ENCODE assay signal across 9 cellular contexts in the genomic region with DNA sequence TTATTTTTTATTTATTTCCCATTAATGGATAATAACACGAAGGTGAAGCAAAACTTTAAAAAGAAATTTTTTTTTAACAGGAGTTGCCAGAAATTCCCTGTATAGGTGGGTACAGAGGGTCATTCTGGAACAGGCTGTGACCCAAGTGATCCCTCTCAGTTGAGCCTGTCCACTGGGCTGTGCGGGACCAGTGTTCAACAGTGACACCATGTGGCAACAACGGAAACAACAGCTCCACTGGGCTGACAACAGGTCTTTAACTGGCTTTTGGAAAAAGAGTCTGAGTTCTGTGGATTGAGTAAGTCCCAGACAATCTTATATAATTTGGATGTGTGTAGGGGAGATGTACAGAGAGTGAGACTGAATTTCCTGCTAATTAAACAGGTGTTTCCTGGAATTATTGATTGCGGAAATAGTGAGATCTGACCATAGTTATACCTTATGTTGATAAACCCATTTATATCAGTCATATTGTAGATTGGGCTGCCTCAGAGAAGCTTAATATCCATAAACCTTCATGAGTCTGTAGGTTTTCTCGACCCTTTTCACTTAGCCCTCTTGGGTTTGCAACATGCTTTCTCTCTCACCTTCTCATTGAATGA. TPM values are rescaled to one million over a fixed set of nuclear protein-coding genes. Genes with fewer than 3 reads are reported as not detected.
DNase-seq lines count a peak whose midpoint lies in the region; ATAC-seq and TF ChIP-seq lines count a peak whose summit lies in the region.
"Had no signal": no experiment of that assay in that cellular context is flagged by ENCODE, and none has a peak within 500 bp of the region (broad histone marks: within the 10 kb centered on the region; RNA-seq: fewer than 3 reads in every experiment).

No MANE protein-coding gene starts in this region.

- no peaks in the 10 kb centered on the region for H3K4me1 Mint-ChIP-seq in activated CD8-positive, alpha-beta memory T cell treated with anti-CD3 and anti-CD28 coated beads, Interleukin-2, amount 10 ng/mL, durations not matched to agents 7 days and 5 days
- peaks cover 2% of the 10 kb centered on the region for H3K4me1 Mint-ChIP-seq in progenitor cell of endocrine pancreas (ENCODE audit: low read depth)

- CTCF ChIA-PET in activated CD8-positive, alpha-beta memory T cell treated with anti-CD3 and anti-CD28 coated beads, Interleukin-2, amount 10 ng/mL, durations not matched to agents 7 days and 5 days (lab: Charles Lee), result interaction anchor here (1.5 kb wide), 1 partner anchor 22 kb away, joined by 4 read pairs; no protein-coding TSS in a partner anchor

- DNase-seq in activated CD8-positive, alpha-beta memory T cell treated with anti-CD3 and anti-CD28 coated beads, Interleukin-2, amount 50 U/mL, for 48 hours, result peak; percentile 70
- no peak for DNase-seq in activated CD8-positive, alpha-beta memory T cell treated with anti-CD3 and anti-CD28 coated beads, Interleukin-2, amount 10 ng/mL, durations not matched to agents 7 days and 5 days
- DNase-seq in astrocyte of the cerebellum (ENCODE audit: low read depth) (no peak), progenitor cell of endocrine pancreas (ENCODE audit: low spot score, unreplicated experiment) (no peak), activated gamma-delta T cell treated with Interleukin-2 at 50 U/mL for 16 hours (no peak), nucleus accumbens (lab: John Stamatoyannopoulos, UW) (no peak)

- H3K27ac ChIP-seq in KMS-11, result no peak overlapping the region
- H3K27ac ChIP-seq: epithelial cell of prostate had no signal

- no peaks in the 10 kb centered on the region for H3K4me1 ChIP-seq in KMS-11 (ENCODE audit: low read depth, poor library complexity, severe bottlenecking)

- no peak overlapping the region for H3K27ac Mint-ChIP-seq in activated CD8-positive, alpha-beta memory T cell treated with anti-CD3 and anti-CD28 coated beads, Interleukin-2, amount 10 ng/mL, durations not matched to agents 7 days and 5 days
- H3K27ac Mint-ChIP-seq in progenitor cell of endocrine pancreas, result no peak overlapping the region

- H4K20me1 ChIP-seq in KMS-11 (ENCODE audit: insufficient read depth), result no peaks in the 10 kb centered on the region

- no peaks in the 10 kb centered on the region for H3K79me2 ChIP-seq in KMS-11 (ENCODE audit: insufficient read depth, low read depth)

- ATAC-seq in activated CD8-positive, alpha-beta memory T cell treated with anti-CD3 and anti-CD28 coated beads, Interleukin-2, amount 10 ng/mL, durations not matched to agents 7 days and 5 days, result no peak
- no peak for ATAC-seq in GM18505 (IDR thresholded peaks at IDR 0.05; ENCODE audit: unreplicated experiment)

- no peak overlapping the region for H3K4me2 ChIP-seq in KMS-11

- H3K36me3 Mint-ChIP-seq in activated CD8-positive, alpha-beta memory T cell treated with anti-CD3 and anti-CD28 coated beads, Interleukin-2, amount 10 ng/mL, durations not matched to agents 7 days and 5 days, result no peaks in the 10 kb centered on the region
- H3K36me3 Mint-ChIP-seq in progenitor cell of endocrine pancreas (ENCODE audit: insufficient read depth), result no peaks in the 10 kb centered on the region

- TF ChIP-seq POLR2A in GM18505 (IDR thresholded peaks at IDR 0.05; ENCODE audit: borderline replicate concordance, extremely low read depth, insufficient read depth, insufficient read length), result no peak

- no peak overlapping the region for H2AFZ ChIP-seq in KMS-11 (ENCODE audit: low read depth)

- H3K9ac ChIP-seq in KMS-11, result no peak overlapping the region

- in situ Hi-C loops in astrocyte of the cerebellum (cut with HindIII; ENCODE audit: low sequenced_read_pairs), result no loop called here

- peak; percentile 95 for TF ChIP-seq CTCF in KMS-11 (conservative IDR thresholded peaks at IDR 0.05; ENCODE audit: low read depth, low read length)
- TF ChIP-seq CTCF in astrocyte of the cerebellum (IDR thresholded peaks at IDR 0.05; ENCODE audit: low read depth, low read length, missing control alignments), result peak; percentile 35
- peak; percentile 51 for TF ChIP-seq CTCF in progenitor cell of endocrine pancreas (IDR thresholded peaks at IDR 0.05; ENCODE audit: unreplicated experiment)

- H3K36me3 ChIP-seq in KMS-11 (ENCODE audit: insufficient read depth), result no peaks in the 10 kb centered on the region

- no peak overlapping the region for H3K4me3 Mint-ChIP-seq in activated CD8-positive, alpha-beta memory T cell treated with anti-CD3 and anti-CD28 coated beads, Interleukin-2, amount 10 ng/mL, durations not matched to agents 7 days and 5 days
- H3K4me3 Mint-ChIP-seq in progenitor cell of endocrine pancreas (ENCODE audit: low read depth), result no peak overlapping the region

- H3K4me3 ChIP-seq in KMS-11 (IDR thresholded peaks at IDR 0.05; ENCODE audit: insufficient read depth, low read depth, low read length) (no peak overlapping the region), astrocyte of the cerebellum (ENCODE audit: low read depth, low read length) (no peak overlapping the region)

- H3K9me3 Mint-ChIP-seq in activated CD8-positive, alpha-beta memory T cell treated with anti-CD3 and anti-CD28 coated beads, Interleukin-2, amount 10 ng/mL, durations not matched to agents 7 days and 5 days (ENCODE audit: low read depth), result peaks cover 10% of the 10 kb centered on the region
- H3K9me3 Mint-ChIP-seq in progenitor cell of endocrine pancreas (ENCODE audit: low read depth), result peaks cover 12% of the 10 kb centered on the region

- peaks cover 4% of the 10 kb centered on the region; the same call in 1 of the 2 replicates for H3K27me3 ChIP-seq in KMS-11 (ENCODE audit: insufficient read depth, low read depth)

- peaks cover 7% of the 10 kb centered on the region for H3K27me3 Mint-ChIP-seq in activated CD8-positive, alpha-beta memory T cell treated with anti-CD3 and anti-CD28 coated beads, Interleukin-2, amount 10 ng/mL, durations not matched to agents 7 days and 5 days
- peaks cover 6% of the 10 kb centered on the region for H3K27me3 Mint-ChIP-seq in progenitor cell of endocrine pancreas

RNA-seq across cellular contexts. Expression of a gene that starts 17.6 kb away (rescaled TPM):
- total RNA-seq in activated CD8-positive, alpha-beta memory T cell treated with anti-CD3 and anti-CD28 coated beads, Interleukin-2, amount 10 ng/mL, durations not matched to agents 7 days and 5 days, result not detected
- 0.16 and 0.29 TPM in 2 replicates for total RNA-seq in progenitor cell of endocrine pancreas

Comparison
In these comparisons a context has a peak if more than half of its experiments do, and no peak if none do; other contexts are left out.
1. CTCF ChIP-seq: peak in every context shown above with its lines; median percentile 95 in KMS-11; 51 in progenitor cell of endocrine pancreas; 35 in astrocyte of the cerebellum.